In genomic region chr11:66958956-66959274, GRCh38 we compare ENCODE assay signal across 8 cellular contexts. TPM values are rescaled to one million over a fixed set of nuclear protein-coding genes. Genes with fewer than 3 reads are reported as not detected.
DNase-seq lines count a peak whose midpoint lies in the region; ATAC-seq and TF ChIP-seq lines count a peak whose summit lies in the region.

No MANE protein-coding gene starts in this region.

- intact Hi-C loops in activated T-helper 1 cell treated with anti-CD3 and anti-CD28 coated beads, Interleukin-12 subunit alpha, Interleukin-12 subunit beta, Interleukin-2, Interleukin-4 antibody, amounts not matched to agents 30 ng/mL and 10 ng/mL and 1 ng/mL, durations not matched to agents 14 hours and 24 hours and 36 hours (cut with micrococcal nuclease) = loop anchor here (1.0 to 5.0 kb wide), 9 partner anchors 103 to 549 kb away; partner anchors contain the start of genes AIP, CDK2AP2, DPP3 and KDM2A

- no peak for TF ChIP-seq CTCF in SK-N-SH (IDR thresholded peaks at IDR 0.05)

- peak overlapping the region; percentile 89 for H2AFZ ChIP-seq in SK-N-SH (ENCODE audit: low read depth)

- no peaks in the 10 kb centered on the region for H3K27me3 ChIP-seq in SK-N-SH (ENCODE audit: insufficient read depth)
- peaks cover 9% of the 10 kb centered on the region for H3K27me3 ChIP-seq in iPS-18a (ENCODE audit: control insufficient read depth, insufficient read depth, low read length)

- POLR2A ChIA-PET in SK-N-SH (lab: Yijun Ruan, JAX) = interaction anchor here (1.2 to 1.3 kb wide), 2 partner anchors 103 to 239 kb away, joined by 3 to 4 read pairs; no protein-coding TSS in a partner anchor

- H3K4me3 ChIP-seq in SK-N-SH (ENCODE audit: low read depth in 2 of 2, low read length in 1 of 2) = peak overlapping the region; percentile 67 to 73; a peak in 3 of 4 replicates
- peak overlapping the region; percentile 50 for H3K4me3 ChIP-seq in iPS-18a (ENCODE audit: low read length)

- H3K4me2 ChIP-seq in SK-N-SH = peak overlapping the region; percentile 75

- CTCF ChIA-PET in SK-N-SH (lab: Yijun Ruan, JAX) = interaction anchor here (10.2 kb wide), 1 partner anchor 17 kb away, joined by 54 read pairs; the partner anchor contains the start of gene C11orf86

- no peak for TF ChIP-seq RAD21 in SK-N-SH (IDR thresholded peaks at IDR 0.05; ENCODE audit: low read length)

- ATAC-seq in SK-N-SH treated with all-trans-retinoic acid at 6 μM for 48 hours = no peak
- peak; percentile 26 for ATAC-seq in stimulated activated naive CD8-positive, alpha-beta T cell treated with anti-CD3 and anti-CD28 coated beads, Interleukin-15, Interleukin-2, amounts not matched to agents 100 U/mL and 50 U/mL, for 24 hours

- peak overlapping the region in 1 of 2 experiments; percentile 29; a peak in 1 of 4 replicates for H3K27ac ChIP-seq in SK-N-SH (ENCODE audit: low read depth in 2 of 2, low read length in 1 of 2)
- H3K27ac ChIP-seq in iPS-18a (ENCODE audit: low read length) = no peak overlapping the region

- H4K20me1 ChIP-seq in SK-N-SH (ENCODE audit: insufficient read depth) = no peaks in the 10 kb centered on the region

- H3F3A ChIP-seq in SK-N-SH (replicated peaks; ENCODE audit: insufficient read depth) = peaks cover 5% of the 10 kb centered on the region

- DNase-seq in SK-N-SH (no peak), T1000 (lab: John Stamatoyannopoulos, UW) (no peak), activated gamma-delta T cell treated with Interleukin-2 at 50 U/mL for 16 hours (no peak), ecto neural progenitor cell (ENCODE audit: low spot score) (no peak)
- no peak for DNase-seq in activated T-helper 1 cell treated with anti-CD3 and anti-CD28 coated beads, Interleukin-12 subunit alpha, Interleukin-12 subunit beta, Interleukin-2, Interleukin-4 antibody, amounts not matched to agents 30 ng/mL and 10 ng/mL and 1 ng/mL, durations not matched to agents 14 hours and 24 hours and 36 hours (ENCODE audit: low spot score)
- DNase-seq in stimulated activated naive CD8-positive, alpha-beta T cell treated with anti-CD3 and anti-CD28 coated beads, Interleukin-15, Interleukin-2, amounts not matched to agents 100 U/mL and 50 U/mL, for 24 hours = no peak

- H3K36me3 Mint-ChIP-seq in activated T-helper 1 cell treated with anti-CD3 and anti-CD28 coated beads, Interleukin-12 subunit alpha, Interleukin-12 subunit beta, Interleukin-2, Interleukin-4 antibody, amounts not matched to agents 30 ng/mL and 10 ng/mL and 1 ng/mL, durations not matched to agents 14 hours and 24 hours and 36 hours (ENCODE audit: low read depth) = no peaks in the 10 kb centered on the region

- H3K4me3 Mint-ChIP-seq in activated T-helper 1 cell treated with anti-CD3 and anti-CD28 coated beads, Interleukin-12 subunit alpha, Interleukin-12 subunit beta, Interleukin-2, Interleukin-4 antibody, amounts not matched to agents 30 ng/mL and 10 ng/mL and 1 ng/mL, durations not matched to agents 14 hours and 24 hours and 36 hours = peak overlapping the region; percentile 83

- peaks cover 0 to 21% of the 10 kb centered on the region in 2 experiments; a peak in 3 of 4 replicates for H3K4me1 ChIP-seq in SK-N-SH (ENCODE audit: control insufficient read depth in 1 of 2, insufficient read depth in 2 of 2, low read depth in 1 of 2, low read length in 1 of 2)
- H3K4me1 ChIP-seq in iPS-18a (ENCODE audit: control insufficient read depth, low read depth, low read length) = peaks cover 20% of the 10 kb centered on the region

- 40% methylated on average over 10 of the region's 10 CpGs for WGBS in SK-N-SH (ENCODE audit: low lambda C conversion rate)

- H3K27ac Mint-ChIP-seq in activated T-helper 1 cell treated with anti-CD3 and anti-CD28 coated beads, Interleukin-12 subunit alpha, Interleukin-12 subunit beta, Interleukin-2, Interleukin-4 antibody, amounts not matched to agents 30 ng/mL and 10 ng/mL and 1 ng/mL, durations not matched to agents 14 hours and 24 hours and 36 hours = peak overlapping the region; percentile 90

- H3K9ac ChIP-seq in SK-N-SH (no peak overlapping the region), iPS-18a (ENCODE audit: low read length) (peak overlapping the region; percentile 29)

- no peaks in the 10 kb centered on the region for H3K9me3 Mint-ChIP-seq in activated T-helper 1 cell treated with anti-CD3 and anti-CD28 coated beads, Interleukin-12 subunit alpha, Interleukin-12 subunit beta, Interleukin-2, Interleukin-4 antibody, amounts not matched to agents 30 ng/mL and 10 ng/mL and 1 ng/mL, durations not matched to agents 14 hours and 24 hours and 36 hours

- H3K9me2 ChIP-seq in SK-N-SH = no peaks in the 10 kb centered on the region

- no peaks in the 10 kb centered on the region for H3K79me2 ChIP-seq in SK-N-SH (ENCODE audit: insufficient read depth)

- H3K27me3 Mint-ChIP-seq in activated T-helper 1 cell treated with anti-CD3 and anti-CD28 coated beads, Interleukin-12 subunit alpha, Interleukin-12 subunit beta, Interleukin-2, Interleukin-4 antibody, amounts not matched to agents 30 ng/mL and 10 ng/mL and 1 ng/mL, durations not matched to agents 14 hours and 24 hours and 36 hours (ENCODE audit: insufficient read depth) = peaks cover 16% of the 10 kb centered on the region

- H3K36me3 ChIP-seq in SK-N-SH (replicated peaks in 1 of 2; ENCODE audit: control insufficient read depth in 1 of 2, insufficient read depth in 2 of 2, low read length in 1 of 2) (no peaks in the 10 kb centered on the region), iPS-18a (ENCODE audit: control insufficient read depth, low read depth, low read length) (no peaks in the 10 kb centered on the region)

- H3K9me3 ChIP-seq in SK-N-SH = no peaks in the 10 kb centered on the region
- no peaks in the 10 kb centered on the region for H3K9me3 ChIP-seq in iPS-18a (ENCODE audit: control insufficient read depth, low read depth, low read length)

- peaks cover 29% of the 10 kb centered on the region for H3K4me1 Mint-ChIP-seq in activated T-helper 1 cell treated with anti-CD3 and anti-CD28 coated beads, Interleukin-12 subunit alpha, Interleukin-12 subunit beta, Interleukin-2, Interleukin-4 antibody, amounts not matched to agents 30 ng/mL and 10 ng/mL and 1 ng/mL, durations not matched to agents 14 hours and 24 hours and 36 hours (ENCODE audit: low read depth)

- TF ChIP-seq EP300 in SK-N-SH (IDR thresholded peaks at IDR 0.05; ENCODE audit: borderline replicate concordance in 1 of 2, low read depth in 1 of 2, low read length in 1 of 2) = no peak

TF ChIP-seq in SK-N-SH, 30 proteins besides CTCF, POLR2A, EP300 and RAD21 (continues in another document):
- no peak for TF ChIP-seq GATA2 (CRISPR knock-in tag; IDR thresholded peaks at IDR 0.05)
- TF ChIP-seq GABPA (IDR thresholded peaks at IDR 0.05; ENCODE audit: low read depth) = no peak
- no peak for TF ChIP-seq FOXJ3 (CRISPR knock-in tag; IDR thresholded peaks at IDR 0.05)
- TF ChIP-seq USF2 (IDR thresholded peaks at IDR 0.05; ENCODE audit: borderline replicate concordance, low read depth, low read length) = no peak
- no peak for TF ChIP-seq FOSL2 (IDR thresholded peaks at IDR 0.05; ENCODE audit: borderline replicate concordance, low read depth)
- TF ChIP-seq SMC3 (IDR thresholded peaks at IDR 0.05; ENCODE audit: low read depth, low read length) = no peak
- TF ChIP-seq TAF1 (IDR thresholded peaks at IDR 0.05; ENCODE audit: borderline replicate concordance, low read depth, low read length) = no peak
- TF ChIP-seq RFX5 (IDR thresholded peaks at IDR 0.05; ENCODE audit: low read length) = no peak
- TF ChIP-seq NRF1 (IDR thresholded peaks at IDR 0.05; ENCODE audit: low read depth, low read length) = no peak

TF ChIP-seq in SK-N-SH treated with all-trans-retinoic acid at 6 μM for 48 hours, 23 proteins besides CTCF, POLR2A, EP300 and RAD21:
- TF ChIP-seq ZNF565 (CRISPR knock-in tag; conservative IDR thresholded peaks at IDR 0.05; ENCODE audit: low read depth) = no peak
TF ChIP-seq in SK-N-SH treated with all-trans-retinoic acid at 6 μM for 48 hours: peak in this region for 0.

RNA-seq across cellular contexts. Expression of gene PC, which starts 0.7 kb away (rescaled TPM):
- 9.7 and 11.8 TPM in 2 replicates for polyA plus RNA-seq in SK-N-SH (2012; rRNA removed)
- 4.5 and 6.9 TPM in 2 replicates for polyA plus RNA-seq in SK-N-SH (2012; cell fraction: cytosol; rRNA removed)
- 19.9 and 39.1 TPM in 2 replicates for polyA plus RNA-seq in SK-N-SH (2012; cell fraction: nucleus; rRNA removed)
- 11.2 and 15.9 TPM in 2 replicates for total RNA-seq in activated T-helper 1 cell treated with anti-CD3 and anti-CD28 coated beads, Interleukin-12 subunit alpha, Interleukin-12 subunit beta, Interleukin-2, Interleukin-4 antibody, amounts not matched to agents 30 ng/mL and 10 ng/mL and 1 ng/mL, durations not matched to agents 14 hours and 24 hours and 36 hours

RNA-seq across cellular contexts. Expression of gene C11orf86, which starts 16.2 kb away (rescaled TPM):
- polyA plus RNA-seq in SK-N-SH (2012; rRNA removed) = 0.06 and 0.08 TPM in 2 replicates
- polyA plus RNA-seq in SK-N-SH (2012; cell fraction: cytosol; rRNA removed) = 0.05 and 0.08 TPM in 2 replicates
- 0.04 and 0.21 TPM in 2 replicates for polyA plus RNA-seq in SK-N-SH (2012; cell fraction: nucleus; rRNA removed)
- not detected in 2 replicates for total RNA-seq in activated T-helper 1 cell treated with anti-CD3 and anti-CD28 coated beads, Interleukin-12 subunit alpha, Interleukin-12 subunit beta, Interleukin-2, Interleukin-4 antibody, amounts not matched to agents 30 ng/mL and 10 ng/mL and 1 ng/mL, durations not matched to agents 14 hours and 24 hours and 36 hours
